Comparison of ENCODE assay signal across 8 cellular contexts in genomic region chrX:56733459-56734046, GRCh38. TPM values are rescaled to one million over a fixed set of nuclear protein-coding genes. Genes with fewer than 3 reads are reported as not detected.
A peak's percentile ranks its signal among the peaks of the same experiment; 100 is the strongest.
DNase-seq lines count a peak whose midpoint lies in the region; ATAC-seq, FAIRE-seq and TF ChIP-seq lines count a peak whose summit lies in the region.

No MANE protein-coding gene starts in this region.

- H3K27me3 ChIP-seq in KMS-11 (ENCODE audit: insufficient read depth, low read depth): no peaks in the 10 kb centered on the region
- H3K27me3 ChIP-seq in brain microvascular endothelial cell (replicated peaks): no peaks in the 10 kb centered on the region

- H3K9ac ChIP-seq in KMS-11: no peak overlapping the region

- H3K79me2 ChIP-seq in KMS-11 (ENCODE audit: insufficient read depth, low read depth): peaks cover 17% of the 10 kb centered on the region; the same call in 1 of the 2 replicates

- TF ChIP-seq CTCF in AG04449 (IDR thresholded peaks at IDR 0.05; ENCODE audit: insufficient read depth, low read length, missing control alignments) (peak; percentile 30), KMS-11 (conservative IDR thresholded peaks at IDR 0.05; ENCODE audit: low read depth, low read length) (peak; percentile 72), brain microvascular endothelial cell (IDR thresholded peaks at IDR 0.05; ENCODE audit: low read depth, low read length, missing control alignments) (peak; percentile 63)

- H3K36me3 ChIP-seq in KMS-11 (ENCODE audit: insufficient read depth): no peaks in the 10 kb centered on the region
- no peaks in the 10 kb centered on the region for H3K36me3 ChIP-seq in brain microvascular endothelial cell (replicated peaks)

- CTCF ChIA-PET in AG04449 (lab: Yijun Ruan, JAX): interaction anchor here (0.6 to 1.5 kb wide), 6 partner anchors 11 to 452 kb away, joined by 3 to 10 read pairs (median 4); no protein-coding TSS in a partner anchor

- H3K4me3 ChIP-seq in AG04449 (ENCODE audit: low read depth, low read length) (no peak overlapping the region), KMS-11 (IDR thresholded peaks at IDR 0.05; ENCODE audit: insufficient read depth, low read depth, low read length) (no peak overlapping the region), brain microvascular endothelial cell (ENCODE audit: low read depth, low read length) (no peak overlapping the region)

- FAIRE-seq in GM12891 (lab: Jason Lieb, UNC): peak; percentile 73

- no peaks in the 10 kb centered on the region for H4K20me1 ChIP-seq in KMS-11 (ENCODE audit: insufficient read depth)

- no peak overlapping the region for H2AFZ ChIP-seq in KMS-11 (ENCODE audit: low read depth)

- peaks cover 20% of the 10 kb centered on the region for H3K4me1 ChIP-seq in KMS-11 (ENCODE audit: low read depth, poor library complexity, severe bottlenecking)

- TF ChIP-seq POLR2A in GM12891 (IDR thresholded peaks at IDR 0.05; ENCODE audit: low read depth, low read length) (no peak), GM18505 (IDR thresholded peaks at IDR 0.05; ENCODE audit: borderline replicate concordance, extremely low read depth, insufficient read depth, insufficient read length) (no peak)

- no peak for DNase-seq in AG04449 (ENCODE audit: low read depth, low spot score)
- no peak for DNase-seq in GM12891 (ENCODE audit: insufficient read length, low spot score)
- peak; percentile 28 for DNase-seq in T-helper 22 cell (ENCODE audit: low read depth)
- DNase-seq in brain microvascular endothelial cell: peak; percentile 54
- DNase-seq in left kidney (ENCODE audit: low read depth, low spot score): peak; percentile 63
- DNase-seq in stimulated activated CD8-positive, alpha-beta memory T cell treated with anti-CD3 and anti-CD28 coated beads, Interleukin-15, amount 100 ng/mL, for 1 hour (ENCODE audit: low read depth): peak; percentile 27

- in situ Hi-C loops in brain microvascular endothelial cell (cut with HindIII; ENCODE audit: low pct_ligation_motif_present, low sequenced_read_pairs): no loop called here

- no peak overlapping the region for H3K4me2 ChIP-seq in KMS-11

- ATAC-seq in GM18505 (IDR thresholded peaks at IDR 0.05; ENCODE audit: unreplicated experiment): no peak

- H3K27ac ChIP-seq in KMS-11 (no peak overlapping the region), brain microvascular endothelial cell (no peak overlapping the region)

- POLR2A ChIA-PET in AG04449 (lab: Yijun Ruan, JAX): no interaction called here

TF ChIP-seq in GM12891, 5 proteins besides CTCF, POLR2A, EP300 and RAD21:
- no peak for TF ChIP-seq POU2F2 (IDR thresholded peaks at IDR 0.05; ENCODE audit: low read depth, low read length)
- TF ChIP-seq SPI1 (IDR thresholded peaks at IDR 0.05; ENCODE audit: low read depth, low read length): no peak

RNA-seq across cellular contexts. Expression of gene NBDY, which starts 4.5 kb away (rescaled TPM):
- polyA plus RNA-seq in GM12891 (2012; ENCODE audit: low read depth, missing spikeins): 37.7 TPM

Comparison
In these comparisons a context has a peak if more than half of its experiments do, and no peak if none do; other contexts are left out.
1. DNase-seq: peak in T-helper 22 cell (single experiment), brain microvascular endothelial cell (single experiment), left kidney (single experiment) and stimulated activated CD8-positive, alpha-beta memory T cell treated with anti-CD3 and anti-CD28 coated beads, Interleukin-15, amount 100 ng/mL, for 1 hour (single experiment); none in AG04449 (single experiment) and GM12891 (single experiment).
2. Peak in every context shown above with its lines, with median percentiles within 50 percentile points of each other: CTCF ChIP-seq.